Comparison of ENCODE assay signal across 26 cellular contexts in genomic region chr17:66443601-66444000, GRCh38.
"Had no signal": no experiment of that assay in that cellular context is flagged by ENCODE, and none has a peak within 500 bp of the region (broad histone marks: within the 10 kb centered on the region; RNA-seq: fewer than 3 reads in every experiment).

No MANE protein-coding gene starts in this region.

- H3K36me3 ChIP-seq: brain microvascular endothelial cell, gastrocnemius medialis, stomach, thyroid gland, upper lobe of left lung had no signal

- H3K4me3 ChIP-seq: coronary artery, dorsolateral prefrontal cortex, gastrocnemius medialis, stomach, thyroid gland, upper lobe of left lung had no signal

- H3K4me1 ChIP-seq: gastrocnemius medialis, thyroid gland had no signal

- H3K27me3 ChIP-seq: brain microvascular endothelial cell, dorsolateral prefrontal cortex, gastrocnemius medialis, stomach, thyroid gland, upper lobe of left lung had no signal

- H3K4me3 Mint-ChIP-seq: activated B cell treated with CpG ODN at 0.5 μM for 24 hours; activated naive CD4-positive, alpha-beta T cell treated with anti-CD3 and anti-CD28 coated beads, Interleukin-2, amount 50 U/mL, for 24 hours; stimulated activated naive B cell treated with anti-CD40 and anti-IgM and Interleukin-4, amounts not matched to agents 10 μg/mL and 1 μg/mL and 100 μg/mL, for 72 hours; T-helper 2 cell treated with Interferon-gamma antibody and Interleukin-4, amounts not matched to agents 5 μg/mL and 100 μg/mL, for 36 hours had no signal

- DNase-seq: activated B cell treated with CpG ODN at 0.5 μM for 24 hours; activated CD4-positive, alpha-beta T cell treated with anti-CD3 and anti-CD28 coated beads, Interleukin-2, amount 50 U/mL, for 4 hours; activated CD8-positive, alpha-beta memory T cell treated with anti-CD3 and anti-CD28 coated beads for 24 hours; activated T-cell treated with anti-CD3 and anti-CD28 coated beads, Interleukin-2, amount 50 U/mL, for 1 hour; brain microvascular endothelial cell; dorsolateral prefrontal cortex; effector memory CD4-positive, alpha-beta T cell; erythroblast; gastrocnemius medialis; glutamatergic neuron; islet precursor cell; left ventricle myocardium superior; naive thymus-derived CD8-positive, alpha-beta T cell; posterior cingulate gyrus; right cardiac atrium; stimulated activated CD4-positive, alpha-beta T cell treated with anti-CD3 and anti-CD28 coated beads, Interleukin-15, amount 100 ng/mL, for 24 hours; stimulated activated CD4-positive, alpha-beta T cell treated with anti-CD3 and anti-CD28 coated beads, Interleukin-2, amount 100 ng/mL, for 24 hours; stimulated activated naive B cell treated with anti-CD40 and anti-IgM and Interleukin-4, amounts not matched to agents 10 μg/mL and 1 μg/mL and 100 μg/mL, for 72 hours; stomach; T-helper 1 cell; thyroid gland; upper lobe of left lung had no signal

- H3K27ac Mint-ChIP-seq: activated B cell treated with CpG ODN at 0.5 μM for 24 hours; T-helper 2 cell treated with Interferon-gamma antibody and Interleukin-4, amounts not matched to agents 5 μg/mL and 100 μg/mL, for 36 hours had no signal

- H3K27ac ChIP-seq: brain microvascular endothelial cell, coronary artery, gastrocnemius medialis, thyroid gland, upper lobe of left lung had no signal

- H3K9me3 ChIP-seq: gastrocnemius medialis, stomach, thyroid gland, upper lobe of left lung had no signal

- H3K36me3 Mint-ChIP-seq: stimulated activated naive B cell treated with anti-CD40 and anti-IgM and Interleukin-4, amounts not matched to agents 10 μg/mL and 1 μg/mL and 100 μg/mL, for 72 hours had no signal

- H3K9me3 Mint-ChIP-seq: activated naive CD4-positive, alpha-beta T cell treated with anti-CD3 and anti-CD28 coated beads, Interleukin-2, amount 50 U/mL, for 24 hours; activated T-helper 2 cell treated with anti-CD3 and anti-CD28 coated beads, Interferon-gamma antibody, Interleukin-2, Interleukin-4, amounts not matched to agents 10 μg/mL and 5 μg/mL and 100 μg/mL, durations not matched to agents 14 hours and 24 hours and 36 hours; naive thymus-derived CD8-positive, alpha-beta T cell; T-helper 2 cell treated with Interferon-gamma antibody and Interleukin-4, amounts not matched to agents 5 μg/mL and 100 μg/mL, for 36 hours had no signal

- H3K27me3 Mint-ChIP-seq: activated B cell treated with CpG ODN at 0.5 μM for 24 hours; activated naive CD4-positive, alpha-beta T cell treated with anti-CD3 and anti-CD28 coated beads, Interleukin-2, amount 50 U/mL, for 24 hours; naive thymus-derived CD8-positive, alpha-beta T cell; stimulated activated naive B cell treated with anti-CD40 and anti-IgM and Interleukin-4, amounts not matched to agents 10 μg/mL and 1 μg/mL and 100 μg/mL, for 72 hours had no signal
